ENCODE assay signal across 14 cellular contexts in the genomic region with DNA sequence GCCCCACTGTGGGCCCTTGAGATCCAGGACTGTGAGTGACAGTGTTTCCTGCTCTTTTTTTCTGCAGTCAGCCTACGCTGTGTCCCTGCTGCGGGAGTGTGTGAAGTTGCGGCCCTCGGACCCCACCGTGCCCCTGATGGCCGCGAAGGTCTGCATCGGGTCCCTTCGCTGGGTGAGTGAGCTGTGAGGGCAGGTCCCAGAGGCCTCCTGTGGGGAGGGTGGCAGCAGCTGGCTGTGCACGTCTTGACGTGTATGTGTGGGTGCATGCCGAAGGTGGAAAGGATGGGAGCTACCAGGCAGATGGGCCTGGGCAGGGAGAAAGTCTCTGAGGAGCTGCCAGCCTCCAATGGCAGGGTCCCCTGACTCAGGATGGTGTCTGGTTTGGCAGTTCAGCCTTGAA.
"Had no signal": no experiment of that assay in that cellular context is flagged by ENCODE, and none has a peak within 500 bp of the region (broad histone marks: within the 10 kb centered on the region; RNA-seq: fewer than 3 reads in every experiment).

No MANE protein-coding gene starts in this region.

- H3K9me3 ChIP-seq: lower lobe of right lung, neutrophil had no signal

- ATAC-seq: activated T-cell treated with anti-CD3 and anti-CD28 coated beads, Interleukin-2, amount 50 U/mL, for 72 hours; lower lobe of right lung; right cardiac atrium; stimulated activated effector memory CD8-positive, alpha-beta T cell treated with anti-CD3 and anti-CD28 coated beads, Interleukin-12 subunit alpha, Interleukin-12 subunit beta, amount 100 ng/mL, for 72 hours had no signal

- H3K9me3 Mint-ChIP-seq: activated CD4-positive, alpha-beta memory T cell treated with anti-CD3 and anti-CD28 coated beads for 36 hours; activated T-cell treated with anti-CD3 and anti-CD28 coated beads, Interleukin-2, amount 50 U/mL, for 72 hours; naive B cell; stimulated activated effector memory CD8-positive, alpha-beta T cell treated with anti-CD3 and anti-CD28 coated beads, Interleukin-12 subunit alpha, Interleukin-12 subunit beta, amount 100 ng/mL, for 72 hours had no signal

- H3K4me3 Mint-ChIP-seq: activated CD4-positive, alpha-beta memory T cell treated with anti-CD3 and anti-CD28 coated beads for 36 hours; activated T-cell treated with anti-CD3 and anti-CD28 coated beads, Interleukin-2, amount 50 U/mL, for 72 hours; naive B cell; stimulated activated effector memory CD8-positive, alpha-beta T cell treated with anti-CD3 and anti-CD28 coated beads, Interleukin-12 subunit alpha, Interleukin-12 subunit beta, amount 100 ng/mL, for 72 hours had no signal

- H3K27me3 ChIP-seq: neutrophil had no signal

- H3K27ac Mint-ChIP-seq: activated CD4-positive, alpha-beta memory T cell treated with anti-CD3 and anti-CD28 coated beads for 36 hours; activated T-cell treated with anti-CD3 and anti-CD28 coated beads, Interleukin-2, amount 50 U/mL, for 72 hours had no signal

- DNase-seq: activated CD4-positive, alpha-beta memory T cell treated with anti-CD3 and anti-CD28 coated beads for 36 hours; activated CD4-positive, CD25-positive, alpha-beta regulatory T cell treated with anti-CD3 and anti-CD28 coated beads, Interleukin-2, amount 50 U/mL, for 72 hours; activated gamma-delta T cell treated with Interleukin-2 at 50 U/mL for 16 hours; activated T-cell treated with anti-CD3 and anti-CD28 coated beads, Interleukin-2, amount 50 U/mL, for 72 hours; central memory CD4-positive, alpha-beta T cell; erythroblast; glutamatergic neuron; lower lobe of right lung; midbrain; naive B cell had no signal

- H3K27me3 Mint-ChIP-seq: activated CD4-positive, alpha-beta memory T cell treated with anti-CD3 and anti-CD28 coated beads for 36 hours; naive B cell had no signal

- H3K27ac ChIP-seq: lower lobe of right lung, neutrophil had no signal

- H3K4me3 ChIP-seq: lower lobe of right lung, smooth muscle cell had no signal
